14 cellular contexts compared by ENCODE assay signal in the genomic region with DNA sequence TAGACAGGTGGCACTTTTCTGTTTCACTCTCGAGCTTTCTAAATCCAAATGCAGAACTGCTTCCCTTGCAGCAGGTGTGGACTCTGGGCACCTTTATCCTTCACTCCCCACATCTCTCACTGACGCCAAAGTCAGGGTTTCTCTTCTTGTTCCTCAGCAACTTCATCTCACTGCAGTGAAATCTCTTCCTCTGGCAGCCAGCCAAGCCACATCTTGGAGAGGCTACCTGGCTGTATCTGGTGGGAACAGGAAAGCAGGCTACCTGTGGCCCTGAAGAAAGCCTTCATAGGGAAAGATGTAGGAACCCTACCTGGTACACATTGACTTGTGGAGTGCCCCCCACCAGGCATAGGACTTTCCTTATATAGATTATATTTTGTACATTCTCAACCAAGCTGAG.
"Had no signal": no experiment of that assay in that cellular context is flagged by ENCODE, and none has a peak within 500 bp of the region (broad histone marks: within the 10 kb centered on the region; RNA-seq: fewer than 3 reads in every experiment).

No MANE protein-coding gene starts in this region.

- H3K36me3 Mint-ChIP-seq: type B pancreatic cell had no signal

- H3K4me3 ChIP-seq: ascending aorta, gastroesophageal sphincter, heart right ventricle, lower lobe of right lung, right lobe of liver, smooth muscle cell, suprapubic skin had no signal

- DNase-seq: activated CD4-positive, CD25-positive, alpha-beta regulatory T cell treated with anti-CD3 and anti-CD28 coated beads, Interleukin-2, amount 50 U/mL, for 72 hours; activated naive CD4-positive, alpha-beta T cell treated with Interleukin-2 at 50 U/mL for 16 hours; heart right ventricle; left colon; lower lobe of right lung; midbrain; right lobe of liver; stimulated activated naive CD8-positive, alpha-beta T cell treated with anti-CD3 and anti-CD28 coated beads, Interleukin-15, Interleukin-2, amounts not matched to agents 100 U/mL and 50 U/mL, for 24 hours had no signal

- H3K27ac ChIP-seq: ascending aorta, gastroesophageal sphincter, heart right ventricle, lower lobe of right lung, right lobe of liver, suprapubic skin had no signal

- H3K4me1 ChIP-seq: ascending aorta, gastroesophageal sphincter, heart right ventricle, lower lobe of right lung, right lobe of liver, suprapubic skin had no signal

- H3K27ac Mint-ChIP-seq: type B pancreatic cell had no signal

- H3K27me3 ChIP-seq: ascending aorta, right lobe of liver had no signal

- H3K36me3 ChIP-seq: ascending aorta, gastroesophageal sphincter, heart right ventricle, lower lobe of right lung, right lobe of liver, suprapubic skin had no signal

- ATAC-seq: gastroesophageal sphincter; heart right ventricle; left colon; lower lobe of right lung; right lobe of liver; stimulated activated naive CD8-positive, alpha-beta T cell treated with anti-CD3 and anti-CD28 coated beads, Interleukin-15, Interleukin-2, amounts not matched to agents 100 U/mL and 50 U/mL, for 24 hours had no signal

- H3K4me2 ChIP-seq: smooth muscle cell had no signal

- H3K4me3 Mint-ChIP-seq: neural crest cell, type B pancreatic cell had no signal

- H3K9me3 ChIP-seq: ascending aorta, gastroesophageal sphincter, heart right ventricle, lower lobe of right lung, right lobe of liver, suprapubic skin had no signal
